ENCODE assay signal across 11 cellular contexts in the genomic region with DNA sequence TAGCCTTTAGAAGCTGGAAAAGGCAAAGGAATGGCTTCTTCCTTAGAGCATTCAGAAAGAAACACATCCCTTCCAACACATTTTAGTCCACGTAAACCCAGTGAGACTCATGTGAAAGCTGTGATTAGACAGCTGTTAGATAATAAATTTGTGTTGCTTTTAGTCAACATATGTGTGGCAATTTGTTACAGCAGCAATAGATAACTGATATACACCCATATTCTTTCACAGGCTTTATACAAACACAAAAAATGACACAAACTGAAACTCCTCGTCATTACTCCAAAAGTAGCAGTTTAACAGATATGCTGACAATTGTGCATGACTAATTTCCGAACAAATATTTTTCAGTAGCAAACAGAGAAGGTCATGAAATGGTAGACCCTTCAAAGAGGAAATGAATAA.
DNase-seq lines count a peak whose midpoint lies in the region; ATAC-seq and TF ChIP-seq lines count a peak whose summit lies in the region.
"Had no signal": no experiment of that assay in that cellular context is flagged by ENCODE, and none has a peak within 500 bp of the region (broad histone marks: within the 10 kb centered on the region; RNA-seq: fewer than 3 reads in every experiment).

No MANE protein-coding gene starts in this region.

- TF ChIP-seq CTCF in fibroblast of pulmonary artery (IDR thresholded peaks at IDR 0.05; ENCODE audit: low read length, missing control alignments) (no peak), GM20000 (IDR thresholded peaks at IDR 0.05; ENCODE audit: extremely low read depth, missing control alignments) (no peak)

- no peak overlapping the region for H3K4me3 ChIP-seq in fibroblast of pulmonary artery (replicated peaks; ENCODE audit: low read depth, low read length)

- peak; percentile 82 for ATAC-seq in GM18520 (IDR thresholded peaks at IDR 0.05; ENCODE audit: unreplicated experiment)
- peak; percentile 72 for ATAC-seq in GM21529 (IDR thresholded peaks at IDR 0.05; ENCODE audit: unreplicated experiment)
- peak; percentile 82 for ATAC-seq in HG03520 (IDR thresholded peaks at IDR 0.05; ENCODE audit: unreplicated experiment)

- DNase-seq in fibroblast of pulmonary artery (ENCODE audit: low read depth) (peak; percentile 29), GM20000 (ENCODE audit: low spot score) (no peak), DMS79 treated with DMSO at 0.1 percent for 48 hours (lab: John Stamatoyannopoulos, UW) (no peak), NCI-H1105 treated with DMSO at 0.1 percent for 48 hours (lab: John Stamatoyannopoulos, UW) (no peak)
- no peak for DNase-seq in effector CD4-positive, alpha-beta T cell
- DNase-seq: caudate nucleus; stimulated activated CD4-positive, alpha-beta T cell treated with anti-CD3 and anti-CD28 coated beads, Interleukin-4, amount 100 ng/mL, for 1 hour; T1000 had no signal
